9 cellular contexts compared by ENCODE assay signal in the genomic region with DNA sequence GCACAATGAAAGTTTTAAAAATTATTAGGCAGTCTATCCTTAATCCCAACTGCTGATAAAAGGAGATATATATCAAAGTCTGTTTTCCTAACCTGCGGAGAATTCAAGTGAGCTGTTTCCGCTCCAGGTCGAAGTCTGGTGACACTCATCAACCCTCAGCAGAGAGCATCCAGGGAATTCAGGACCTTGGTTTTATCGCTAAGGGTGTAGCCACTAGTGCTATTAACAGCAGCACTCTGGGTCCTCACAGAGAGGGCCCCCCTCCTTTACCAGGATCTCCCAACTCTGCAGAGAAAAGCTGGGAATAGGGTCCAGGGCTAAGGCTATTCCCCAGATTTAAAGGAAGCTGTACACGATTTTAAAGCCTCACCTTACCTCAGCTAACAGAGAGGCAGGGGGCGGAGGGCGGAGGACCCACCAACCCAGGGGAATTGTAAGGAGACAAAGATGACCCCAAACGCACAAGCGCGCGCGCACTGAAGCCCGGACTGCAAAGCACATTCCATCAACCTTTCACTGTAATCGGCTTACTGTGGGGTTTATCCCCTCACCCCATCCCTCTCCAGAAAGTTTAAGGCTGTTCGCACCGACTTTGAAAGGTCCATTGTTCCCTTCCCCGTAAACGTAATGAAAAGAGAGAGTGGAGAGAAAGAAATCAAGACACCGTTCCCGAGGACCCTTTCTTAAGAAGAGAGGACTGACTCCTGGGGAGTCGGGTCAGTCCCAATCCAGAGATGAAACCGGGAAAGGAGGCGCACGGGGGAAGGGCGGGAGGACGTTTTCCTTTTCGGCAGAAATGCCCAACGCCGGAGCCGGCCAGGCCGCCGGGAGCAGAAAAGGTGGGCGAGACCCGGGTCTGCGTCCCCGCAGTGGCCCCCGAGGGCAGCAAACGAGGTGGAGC. TPM values are rescaled to one million over a fixed set of nuclear protein-coding genes. Genes with fewer than 3 reads are reported as not detected.
DNase-seq lines count a peak whose midpoint lies in the region; ATAC-seq, FAIRE-seq and TF ChIP-seq lines count a peak whose summit lies in the region.
"Had no signal": no experiment of that assay in that cellular context is flagged by ENCODE, and none has a peak within 500 bp of the region (broad histone marks: within the 10 kb centered on the region; RNA-seq: fewer than 3 reads in every experiment).

No MANE protein-coding gene starts in this region.

- H3K4me3 Mint-ChIP-seq in activated B cell treated with CpG ODN at 0.5 μM for 24 hours, result peak overlapping the region; percentile 98

- H3K36me3 Mint-ChIP-seq in activated B cell treated with CpG ODN at 0.5 μM for 24 hours (ENCODE audit: low read depth), result peaks cover 3% of the 10 kb centered on the region

- no peaks in the 10 kb centered on the region for H3K27me3 Mint-ChIP-seq in activated B cell treated with CpG ODN at 0.5 μM for 24 hours

- TF ChIP-seq POLR2A in GM12891 (IDR thresholded peaks at IDR 0.05; ENCODE audit: low read depth, low read length), result no peak

- POLR2A ChIA-PET in activated B cell treated with CpG ODN at 0.5 μM for 24 hours (lab: Charles Lee), result interaction anchor here (1.0 to 4.7 kb wide), 13 partner anchors 11 to 597 kb away, joined by 3 to 72 read pairs (median 7); a partner anchor contains a TSS

- peak overlapping the region; percentile 92 for H3K27ac Mint-ChIP-seq in activated B cell treated with CpG ODN at 0.5 μM for 24 hours

- H3K27me3 ChIP-seq in neuron (ENCODE audit: insufficient read depth, low read length), result no peaks in the 10 kb centered on the region

- no peak for FAIRE-seq in GM12891 (lab: Jason Lieb, UNC)
- FAIRE-seq: colon had no signal

- peaks cover 41% of the 10 kb centered on the region for H3K4me1 ChIP-seq in neuron (ENCODE audit: insufficient read depth, low read length)

- DNase-seq in activated effector memory CD4-positive, alpha-beta T cell treated with anti-CD3 and anti-CD28 coated beads, Interleukin-2, amount 50 U/mL, for 16 hours, result peak; percentile 70
- no peak for DNase-seq in activated effector memory CD4-positive, alpha-beta T cell treated with Interleukin-2 at 50 U/mL for 16 hours
- DNase-seq in activated B cell treated with CpG ODN at 0.5 μM for 24 hours, result no peak
- DNase-seq in fibroblast of peridontal ligament (ENCODE audit: extremely low read depth), result peak; percentile 40
- no peak for DNase-seq in islet precursor cell
- no peak for DNase-seq in GM12891 (ENCODE audit: insufficient read length, low spot score)

- H3K9me3 ChIP-seq in neuron (ENCODE audit: low read length), result no peaks in the 10 kb centered on the region

- intact Hi-C loops in activated B cell treated with CpG ODN at 0.5 μM for 24 hours (cut with micrococcal nuclease), result loop anchor here (1.0 to 5.0 kb wide), 7 partner anchors 11 to 1355 kb away; a partner anchor contains a TSS

- H2AFZ ChIP-seq in neuron (ENCODE audit: low read depth, low read length), result peak overlapping the region; percentile 50

- CTCF ChIA-PET in activated B cell treated with CpG ODN at 0.5 μM for 24 hours (lab: Charles Lee), result interaction anchor here (1.0 to 2.2 kb wide), 9 partner anchors 12 to 483 kb away, joined by 3 to 8 read pairs (median 5); no protein-coding TSS in a partner anchor

- ATAC-seq in activated B cell treated with CpG ODN at 0.5 μM for 24 hours (ENCODE audit: low read depth) (no peak), GM18498 (IDR thresholded peaks at IDR 0.05; ENCODE audit: unreplicated experiment) (no peak)

- peak overlapping the region; percentile 90 for H3K4me3 ChIP-seq in neuron (ENCODE audit: low read length)

- no peaks in the 10 kb centered on the region for H3K9me3 Mint-ChIP-seq in activated B cell treated with CpG ODN at 0.5 μM for 24 hours

- H3K4me1 Mint-ChIP-seq in activated B cell treated with CpG ODN at 0.5 μM for 24 hours, result peaks cover 59% of the 10 kb centered on the region

- H3K36me3 ChIP-seq in neuron (ENCODE audit: insufficient read depth, low read length), result no peaks in the 10 kb centered on the region

- no peak for TF ChIP-seq CTCF in activated B cell treated with CpG ODN at 0.5 μM for 24 hours (IDR thresholded peaks at IDR 0.05)

TF ChIP-seq in GM12891, 5 proteins besides CTCF, POLR2A, EP300 and RAD21:
- no peak for TF ChIP-seq PAX5 (IDR thresholded peaks at IDR 0.05; ENCODE audit: insufficient read depth, low read length, severe bottlenecking)
- no peak for TF ChIP-seq POU2F2 (IDR thresholded peaks at IDR 0.05; ENCODE audit: low read depth, low read length)
- TF ChIP-seq POLR2AphosphoS5 (IDR thresholded peaks at IDR 0.05; ENCODE audit: low read depth, low read length), result no peak
- TF ChIP-seq TAF1 (IDR thresholded peaks at IDR 0.05; ENCODE audit: low read depth, low read length), result no peak
- TF ChIP-seq SPI1 (IDR thresholded peaks at IDR 0.05; ENCODE audit: low read depth, low read length), result no peak

RNA-seq across cellular contexts. Expression of a gene that starts 0.6 kb away (rescaled TPM):
- 21.3 and 25.5 TPM in 2 replicates for total RNA-seq in activated B cell treated with CpG ODN at 0.5 μM for 24 hours
- polyA plus RNA-seq in GM12891 (2012; ENCODE audit: low read depth, missing spikeins), result 0.24 TPM

Comparison
In these comparisons a context has a peak if more than half of its experiments do, and no peak if none do; other contexts are left out.
1. DNase-seq: peak in activated effector memory CD4-positive, alpha-beta T cell treated with anti-CD3 and anti-CD28 coated beads, Interleukin-2, amount 50 U/mL, for 16 hours (single experiment) and fibroblast of peridontal ligament (single experiment); none in activated effector memory CD4-positive, alpha-beta T cell treated with Interleukin-2 at 50 U/mL for 16 hours (single experiment), activated B cell treated with CpG ODN at 0.5 μM for 24 hours (single experiment), islet precursor cell (single experiment) and GM12891 (single experiment).